ENCODE assay signal across 10 cellular contexts in the genomic region with DNA sequence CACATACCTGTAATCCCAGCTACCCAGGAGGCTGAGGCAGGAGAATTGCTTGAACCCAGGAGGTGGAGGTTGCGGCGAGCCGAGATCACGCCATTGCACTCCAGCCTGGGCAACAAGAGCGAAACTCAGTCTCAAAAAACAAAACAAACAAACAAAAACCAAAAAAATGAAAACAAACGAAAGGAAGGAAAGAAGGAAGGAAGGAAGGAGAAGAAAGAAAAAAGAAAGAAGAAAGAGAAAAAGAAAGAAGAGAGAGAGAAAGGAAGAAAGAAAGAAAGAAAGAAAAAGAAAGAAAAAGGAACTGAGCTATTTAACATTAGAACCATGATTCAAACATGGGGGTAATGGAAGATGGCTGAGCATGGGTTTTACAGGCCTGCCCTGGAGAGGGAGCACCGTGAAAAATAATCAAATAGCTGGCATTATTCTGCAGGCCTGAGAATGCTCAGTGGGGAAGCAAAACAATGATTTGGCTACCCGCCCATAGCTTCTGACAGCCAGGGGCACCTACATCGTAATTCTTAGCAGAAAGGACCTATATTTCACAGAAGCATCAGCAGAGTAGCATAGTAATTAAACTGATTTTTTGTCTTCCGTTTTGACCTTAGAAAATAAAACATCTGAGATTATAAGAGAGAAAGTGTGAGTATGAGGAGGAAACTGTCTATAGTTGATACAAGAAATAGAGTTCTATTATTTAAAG. TPM values are rescaled to one million over a fixed set of nuclear protein-coding genes. Genes with fewer than 3 reads are reported as not detected.
A peak's percentile ranks its signal among the peaks of the same experiment; 100 is the strongest.
DNase-seq lines count a peak whose midpoint lies in the region; ATAC-seq, FAIRE-seq and TF ChIP-seq lines count a peak whose summit lies in the region.
"Had no signal": no experiment of that assay in that cellular context is flagged by ENCODE, and none has a peak within 500 bp of the region (broad histone marks: within the 10 kb centered on the region; RNA-seq: fewer than 3 reads in every experiment).

No MANE protein-coding gene starts in this region.

- ATAC-seq in HG03432 (IDR thresholded peaks at IDR 0.05; ENCODE audit: unreplicated experiment) (peak; percentile 67), T-helper 17 cell (no peak), HG03135 (IDR thresholded peaks at IDR 0.05; ENCODE audit: unreplicated experiment) (no peak)

- no peaks in the 10 kb centered on the region for H3K27me3 Mint-ChIP-seq in T-helper 17 cell

- peak overlapping the region; percentile 30 for H3K27ac Mint-ChIP-seq in T-helper 17 cell

- no peak overlapping the region for H3K4me3 Mint-ChIP-seq in T-helper 17 cell

- no peak for TF ChIP-seq POLR2A in GM12892 (IDR thresholded peaks at IDR 0.05; ENCODE audit: low read depth, low read length)

- FAIRE-seq in GM19239 (lab: Jason Lieb, UNC): no peak
- no peak for FAIRE-seq in GM12892 (lab: Jason Lieb, UNC)
- FAIRE-seq: TTC549 had no signal

- peak; percentile 33 for DNase-seq in AG10803 (ENCODE audit: low read depth)
- no peak for DNase-seq in T-helper 17 cell
- DNase-seq in iPS-NIHi7 (ENCODE audit: extremely low spot score): peak; percentile 29
- no peak for DNase-seq in GM19239 (ENCODE audit: insufficient read length, low spot score)
- DNase-seq in activated effector memory CD4-positive, alpha-beta T cell treated with Interleukin-2 at 50 U/mL for 16 hours: no peak
- DNase-seq in GM12892 (ENCODE audit: insufficient read length): no peak
- DNase-seq: testis had no signal

- no peaks in the 10 kb centered on the region for H3K9me3 ChIP-seq in T-helper 17 cell (ENCODE audit: control insufficient read depth, low read length, poor library complexity, severe bottlenecking)
- H3K9me3 ChIP-seq: testis had no signal

- H3K4me1 Mint-ChIP-seq in T-helper 17 cell: peaks cover 16% of the 10 kb centered on the region

- no peak overlapping the region for H3K4me3 ChIP-seq in AG10803 (ENCODE audit: low read length)
- H3K4me3 ChIP-seq: testis had no signal

- TF ChIP-seq CTCF in AG10803 (conservative IDR thresholded peaks at IDR 0.05; ENCODE audit: low read length): no peak; the same call in 1 of the 2 replicates

- peaks cover 8% of the 10 kb centered on the region for H3K36me3 Mint-ChIP-seq in T-helper 17 cell (ENCODE audit: low read depth)

RNA-seq across cellular contexts. Expression of gene BFSP2, which starts 37.7 kb away (rescaled TPM):
- total RNA-seq in T-helper 17 cell: 1 to 10 TPM; 1.2 to 1.5 TPM
- polyA plus RNA-seq in GM12892 (2012; ENCODE audit: missing spikeins): 3.8 TPM
- total RNA-seq: testis had no signal

Comparison
In these comparisons a context has a peak if more than half of its experiments do, and no peak if none do; other contexts are left out.
1. DNase-seq: peak in AG10803 (single experiment) and iPS-NIHi7 (single experiment); none in T-helper 17 cell (0 of 3), GM19239 (single experiment), activated effector memory CD4-positive, alpha-beta T cell treated with Interleukin-2 at 50 U/mL for 16 hours (single experiment) and GM12892 (single experiment).